Comparison of ENCODE assay signal across 15 cellular contexts in the genomic region with DNA sequence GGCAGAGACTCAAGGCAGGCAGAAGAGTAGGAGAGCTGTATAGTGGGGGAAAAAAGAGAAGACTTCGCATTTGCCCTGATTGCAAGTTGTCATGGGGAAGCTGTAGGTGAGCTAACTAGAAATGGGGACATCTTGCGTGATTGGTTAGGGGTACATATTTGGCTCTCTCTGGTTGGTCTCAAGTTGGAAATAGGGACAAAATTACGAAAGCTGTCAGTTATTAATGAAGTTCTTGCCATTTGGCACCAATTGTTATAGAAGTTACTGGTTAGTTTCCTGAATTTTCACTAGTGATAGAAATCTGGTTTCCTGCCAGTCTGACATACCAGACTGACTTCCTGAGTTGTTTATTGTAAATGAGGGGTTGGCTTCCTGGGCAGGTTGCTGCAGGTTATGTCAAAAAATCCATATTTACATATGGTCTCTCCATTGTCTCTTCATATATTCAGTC. TPM values are rescaled to one million over a fixed set of nuclear protein-coding genes. Genes with fewer than 3 reads are reported as not detected.
DNase-seq lines count a peak whose midpoint lies in the region; ATAC-seq and TF ChIP-seq lines count a peak whose summit lies in the region.
"Had no signal": no experiment of that assay in that cellular context is flagged by ENCODE, and none has a peak within 500 bp of the region (broad histone marks: within the 10 kb centered on the region; RNA-seq: fewer than 3 reads in every experiment).

No MANE protein-coding gene starts in this region.

- no peaks in the 10 kb centered on the region for H3K36me3 Mint-ChIP-seq in CD4-positive, CD25-positive, alpha-beta regulatory T cell
- H3K36me3 Mint-ChIP-seq in GM23338 (ENCODE audit: low read depth): peaks cover 8% of the 10 kb centered on the region; the same call in 1 of the 3 replicates

- DNase-seq in CD4-positive, CD25-positive, alpha-beta regulatory T cell: peak; percentile 2 to 55 (median 46)
- DNase-seq in GM23338 (ENCODE audit: low spot score): no peak
- DNase-seq in activated CD4-positive, alpha-beta T cell treated with anti-CD3 and anti-CD28 coated beads, Interleukin-2, amount 50 U/mL, for 1 hour: peak; percentile 14
- DNase-seq in epithelial cell of esophagus (ENCODE audit: low read depth): peak; percentile 59
- no peak for DNase-seq in stimulated activated CD8-positive, alpha-beta memory T cell treated with anti-CD3 and anti-CD28 coated beads, Interleukin-4, amount 100 ng/mL, for 48 hours
- DNase-seq: activated CD8-positive, alpha-beta memory T cell treated with anti-CD3 and anti-CD28 coated beads, Interleukin-2, amount 50 U/mL, for 4 hours; Caco-2; HFFc6; hippocampal formation; left ventricle myocardium superior; NCI-H226; nephron progenitor cell; right lobe of liver had no signal

- no peaks in the 10 kb centered on the region for H3K79me2 ChIP-seq in GM23338 (replicated peaks; ENCODE audit: insufficient read depth)

- H3K27ac Mint-ChIP-seq in CD4-positive, CD25-positive, alpha-beta regulatory T cell: peak overlapping the region; percentile 81 to 98 (median 84)
- no peak overlapping the region for H3K27ac Mint-ChIP-seq in GM23338
- H3K27ac Mint-ChIP-seq: HFFc6, nephron progenitor cell had no signal

- peak in 1 of 2 donors; percentile 13 for ATAC-seq in CD4-positive, CD25-positive, alpha-beta regulatory T cell (ENCODE audit: low read depth in 2 of 2)
- ATAC-seq in GM23338 (no peak), GM19452 (IDR thresholded peaks at IDR 0.05; ENCODE audit: unreplicated experiment) (no peak), HG02759 (IDR thresholded peaks at IDR 0.05; ENCODE audit: unreplicated experiment) (no peak)
- ATAC-seq: left ventricle myocardium superior, right lobe of liver had no signal

- H3K4me1 ChIP-seq in CD4-positive, CD25-positive, alpha-beta regulatory T cell (ENCODE audit: control insufficient read depth, insufficient read depth, low read length, poor library complexity, severe bottlenecking): peaks cover 48% of the 10 kb centered on the region
- H3K4me1 ChIP-seq in GM23338 (ENCODE audit: insufficient read depth): peaks cover 5% of the 10 kb centered on the region
- H3K4me1 ChIP-seq: right lobe of liver had no signal

- H3F3A ChIP-seq in GM23338 (replicated peaks; ENCODE audit: low read depth): no peaks in the 10 kb centered on the region

- no peaks in the 10 kb centered on the region for H3K9me3 ChIP-seq in CD4-positive, CD25-positive, alpha-beta regulatory T cell (ENCODE audit: control insufficient read depth in 2 of 2, low read length in 2 of 2)
- H3K9me3 ChIP-seq: Caco-2, right lobe of liver had no signal

- H3K4me2 ChIP-seq in GM23338: no peak overlapping the region

- H3K27ac ChIP-seq in CD4-positive, CD25-positive, alpha-beta regulatory T cell (ENCODE audit: insufficient read depth, low read length, poor library complexity, severe bottlenecking): peak overlapping the region; percentile 50
- H3K27ac ChIP-seq in GM23338 (ENCODE audit: low read depth): no peak overlapping the region
- H3K27ac ChIP-seq: right lobe of liver had no signal

- no peaks in the 10 kb centered on the region for H3K27me3 Mint-ChIP-seq in CD4-positive, CD25-positive, alpha-beta regulatory T cell
- H3K27me3 Mint-ChIP-seq in GM23338 (ENCODE audit: insufficient read depth, low read depth, poor library complexity): peaks cover 3% of the 10 kb centered on the region

- H3K4me1 Mint-ChIP-seq in CD4-positive, CD25-positive, alpha-beta regulatory T cell: peaks cover 27 to 55% (median 33%) of the 10 kb centered on the region in 4 donors
- peaks cover 8% of the 10 kb centered on the region for H3K4me1 Mint-ChIP-seq in GM23338
- H3K4me1 Mint-ChIP-seq: nephron progenitor cell had no signal

- H3K4me3 ChIP-seq in CD4-positive, CD25-positive, alpha-beta regulatory T cell (ENCODE audit: low read depth, low read length): peak overlapping the region; percentile 52
- no peak overlapping the region for H3K4me3 ChIP-seq in GM23338
- H3K4me3 ChIP-seq in epithelial cell of esophagus (ENCODE audit: low read length): no peak overlapping the region
- H3K4me3 ChIP-seq: right lobe of liver had no signal

- peak overlapping the region; percentile 21 for H2AFZ ChIP-seq in GM23338

- peaks cover 6% of the 10 kb centered on the region; the same call in 1 of the 2 replicates for H3K9me2 ChIP-seq in GM23338 (ENCODE audit: insufficient read depth)

- no peaks in the 10 kb centered on the region for H3K27me3 ChIP-seq in CD4-positive, CD25-positive, alpha-beta regulatory T cell (ENCODE audit: control insufficient read depth, insufficient read depth, low read length)
- no peaks in the 10 kb centered on the region for H3K27me3 ChIP-seq in GM23338 (ENCODE audit: insufficient read depth)

- peaks cover 0 to 5% (median 0%) of the 10 kb centered on the region in 7 donors for H3K9me3 Mint-ChIP-seq in CD4-positive, CD25-positive, alpha-beta regulatory T cell
- peaks cover 19% of the 10 kb centered on the region for H3K9me3 Mint-ChIP-seq in GM23338
- H3K9me3 Mint-ChIP-seq: HFFc6, nephron progenitor cell had no signal

- no peaks in the 10 kb centered on the region for H4K20me1 ChIP-seq in GM23338 (replicated peaks; ENCODE audit: insufficient read depth)

- TF ChIP-seq CTCF in GM23338 (conservative IDR thresholded peaks at IDR 0.05; ENCODE audit: low read depth in 2 of 2): no peak
- no peak for TF ChIP-seq CTCF in epithelial cell of esophagus (IDR thresholded peaks at IDR 0.05; ENCODE audit: insufficient read depth, low read depth, low read length, missing control alignments)

- H3K36me3 ChIP-seq in CD4-positive, CD25-positive, alpha-beta regulatory T cell (ENCODE audit: control insufficient read depth, insufficient read depth, low read length): no peaks in the 10 kb centered on the region
- H3K36me3 ChIP-seq in GM23338 (ENCODE audit: insufficient read depth): no peaks in the 10 kb centered on the region
- H3K36me3 ChIP-seq: right lobe of liver had no signal

- H3K4me3 Mint-ChIP-seq in CD4-positive, CD25-positive, alpha-beta regulatory T cell: peak overlapping the region; percentile 16 to 60 (median 51)
- no peak overlapping the region for H3K4me3 Mint-ChIP-seq in GM23338
- H3K4me3 Mint-ChIP-seq: HFFc6, nephron progenitor cell had no signal

TF ChIP-seq in GM23338, 12 proteins besides CTCF, POLR2A, EP300 and RAD21 (continues in another document):
- no peak for TF ChIP-seq CREB1 (CRISPR knock-in tag; IDR thresholded peaks at IDR 0.05; ENCODE audit: low read depth)

RNA-seq across cellular contexts. Expression of a gene that starts 8.3 kb away (rescaled TPM):
- 49.9 TPM for total RNA-seq in CD4-positive, CD25-positive, alpha-beta regulatory T cell
- 10 to 100 TPM in 1 of 4 donors, 1 to 10 TPM in 3; 7.8 to 12.5 (median 9.6) TPM for polyA plus RNA-seq in CD4-positive, CD25-positive, alpha-beta regulatory T cell
- total RNA-seq in GM23338 (2014; rRNA removed; shearing (Covaris generic)): 9.0 and 11.0 TPM in 2 replicates
- 4.5 and 5.0 TPM in 2 replicates for polyA plus RNA-seq in GM23338 (2016; fragmentation: Nextera tagmentation; extraction: Ambion mirVana)

RNA-seq across cellular contexts. Expression of a gene that starts 40.4 kb away (rescaled TPM):
- 29.4 TPM for total RNA-seq in CD4-positive, CD25-positive, alpha-beta regulatory T cell
- polyA plus RNA-seq in CD4-positive, CD25-positive, alpha-beta regulatory T cell: 10 to 100 TPM; 41.3 to 47.0 (median 43.4) TPM
- 59.7 and 61.9 TPM in 2 replicates for total RNA-seq in GM23338 (2014; rRNA removed; shearing (Covaris generic))
- polyA plus RNA-seq in GM23338 (2016; fragmentation: Nextera tagmentation; extraction: Ambion mirVana): 133 and 145 TPM in 2 replicates

RNA-seq across cellular contexts. Expression of a gene that starts 52.7 kb away (rescaled TPM):
- total RNA-seq in CD4-positive, CD25-positive, alpha-beta regulatory T cell: 144 TPM
- 100 to 1,000 TPM in 3 of 4 donors, 10 to 100 TPM in 1; 99.8 to 125 (median 109) TPM for polyA plus RNA-seq in CD4-positive, CD25-positive, alpha-beta regulatory T cell
- 134 and 139 TPM in 2 replicates for total RNA-seq in GM23338 (2014; rRNA removed; shearing (Covaris generic))
- polyA plus RNA-seq in GM23338 (2016; fragmentation: Nextera tagmentation; extraction: Ambion mirVana): 151 and 185 TPM in 2 replicates

Comparison
In these comparisons a context has a peak if more than half of its experiments do, and no peak if none do; other contexts are left out.
1. DNase-seq: peak in CD4-positive, CD25-positive, alpha-beta regulatory T cell (3 of 3), activated CD4-positive, alpha-beta T cell treated with anti-CD3 and anti-CD28 coated beads, Interleukin-2, amount 50 U/mL, for 1 hour (single experiment) and epithelial cell of esophagus (single experiment); none in GM23338 (single experiment) and stimulated activated CD8-positive, alpha-beta memory T cell treated with anti-CD3 and anti-CD28 coated beads, Interleukin-4, amount 100 ng/mL, for 48 hours (single experiment).